ENCODE assay signal across 2 cellular contexts in genomic region chr1:232574077-232574476, GRCh38.
TF ChIP-seq lines count a peak whose summit lies in the region.

No MANE protein-coding gene starts in this region.

TF ChIP-seq in GM23338, 12 proteins besides CTCF, POLR2A, EP300 and RAD21 (continued from another document):
- TF ChIP-seq REST (IDR thresholded peaks at IDR 0.05; ENCODE audit: unreplicated experiment) (no peak), NANOG (IDR thresholded peaks at IDR 0.05; ENCODE audit: borderline replicate concordance) (no peak), EZH2phosphoT487 (IDR thresholded peaks at IDR 0.05; ENCODE audit: unreplicated experiment) (no peak), ZNF114 (CRISPR knock-in tag; IDR thresholded peaks at IDR 0.05) (no peak), POLR2AphosphoS5 (IDR thresholded peaks at IDR 0.05; ENCODE audit: low read depth) (no peak), ETS1 (IDR thresholded peaks at IDR 0.05) (no peak), CREB1 (CRISPR knock-in tag; IDR thresholded peaks at IDR 0.05; ENCODE audit: low read depth) (no peak), ZNF331 (CRISPR knock-in tag; IDR thresholded peaks at IDR 0.05; ENCODE audit: low read depth) (no peak), STAT1 (IDR thresholded peaks at IDR 0.05; ENCODE audit: unreplicated experiment) (no peak), JUNB (IDR thresholded peaks at IDR 0.05; ENCODE audit: unreplicated experiment) (no peak), ZNF462 (CRISPR knock-in tag; IDR thresholded peaks at IDR 0.05) (no peak)

TF ChIP-seq in WTC11, 78 proteins besides CTCF, POLR2A, EP300 and RAD21 (continued from another document):
- no peak for TF ChIP-seq FOXP4 (CRISPR knock-in tag; IDR thresholded peaks at IDR 0.05)
